In genomic region chr10:16794005-16794404, GRCh38 we compare ENCODE assay signal across 18 cellular contexts. TPM values are rescaled to one million over a fixed set of nuclear protein-coding genes. Genes with fewer than 3 reads are reported as not detected.
A peak's percentile ranks its signal among the peaks of the same experiment; 100 is the strongest.
DNase-seq lines count a peak whose midpoint lies in the region; ATAC-seq and TF ChIP-seq lines count a peak whose summit lies in the region.
"Had no signal": no experiment of that assay in that cellular context is flagged by ENCODE, and none has a peak within 500 bp of the region (broad histone marks: within the 10 kb centered on the region; RNA-seq: fewer than 3 reads in every experiment).

No MANE protein-coding gene starts in this region.

- in situ Hi-C loops in transverse colon (cut with MboI; ENCODE audit: low pct_ligation_motif_present in 1 of 4, low pct_unique_long_range_greater_than_20kb in 1 of 4, low sequenced_read_pairs in 3 of 4): loop anchor here in 2 of 4 donors (25.0 kb wide), 1 partner anchor 907 kb away; no protein-coding TSS in a partner anchor

- H3K27me3 ChIP-seq in CD4-positive, alpha-beta memory T cell (ENCODE audit: insufficient read depth, low read length): no peaks in the 10 kb centered on the region
- H3K27me3 ChIP-seq in colonic mucosa: no peaks in the 10 kb centered on the region
- no peaks in the 10 kb centered on the region for H3K27me3 ChIP-seq in transverse colon
- no peaks in the 10 kb centered on the region for H3K27me3 ChIP-seq in gastroesophageal sphincter
- H3K27me3 ChIP-seq: BLaER1 had no signal

- peak overlapping the region in 4 of 7 donors; percentile 5 to 73 (median 55) for H3K27ac Mint-ChIP-seq in CD4-positive, alpha-beta memory T cell
- peak overlapping the region; percentile 68 for H3K27ac Mint-ChIP-seq in T-helper 17 cell
- H3K27ac Mint-ChIP-seq in nephron progenitor cell: no peak overlapping the region
- H3K27ac Mint-ChIP-seq: B cell; CD4-positive, alpha-beta T cell had no signal

- peaks cover 1% of the 10 kb centered on the region for H3K4me1 ChIP-seq in CD4-positive, alpha-beta memory T cell (ENCODE audit: insufficient read depth, low read length)
- H3K4me1 ChIP-seq in colonic mucosa (no peaks in the 10 kb centered on the region), transverse colon (peaks cover 0 to 22% (median 4%) of the 10 kb centered on the region in 4 donors), gastroesophageal sphincter (peaks cover 0 to 9% (median 4%) of the 10 kb centered on the region in 3 donors)
- H3K4me1 ChIP-seq: BLaER1, Caco-2 had no signal

- peaks cover 14 to 28% (median 24%) of the 10 kb centered on the region in 4 donors for H3K4me1 Mint-ChIP-seq in CD4-positive, alpha-beta memory T cell
- H3K4me1 Mint-ChIP-seq in T-helper 17 cell: peaks cover 22% of the 10 kb centered on the region
- peaks cover 19% of the 10 kb centered on the region for H3K4me1 Mint-ChIP-seq in nephron progenitor cell

- no peak overlapping the region for H3K4me3 ChIP-seq in CD4-positive, alpha-beta memory T cell (ENCODE audit: low read length in 2 of 2)
- H3K4me3 ChIP-seq in colonic mucosa: no peak overlapping the region
- no peak overlapping the region for H3K4me3 ChIP-seq in transverse colon
- no peak overlapping the region for H3K4me3 ChIP-seq in gastroesophageal sphincter
- H3K4me3 ChIP-seq: BLaER1, GM23248 had no signal

- TF ChIP-seq EP300 in transverse colon (IDR thresholded peaks at IDR 0.05; ENCODE audit: low read depth): no peak
- no peak for TF ChIP-seq EP300 in gastroesophageal sphincter (IDR thresholded peaks at IDR 0.05)

- H3K9me3 ChIP-seq in CD4-positive, alpha-beta memory T cell (ENCODE audit: control insufficient read depth in 1 of 2, low read length in 2 of 2): no peaks in the 10 kb centered on the region
- no peaks in the 10 kb centered on the region for H3K9me3 ChIP-seq in T-helper 17 cell (ENCODE audit: control insufficient read depth, low read length, poor library complexity, severe bottlenecking)
- no peaks in the 10 kb centered on the region for H3K9me3 ChIP-seq in colonic mucosa
- H3K9me3 ChIP-seq in transverse colon: no peaks in the 10 kb centered on the region
- no peaks in the 10 kb centered on the region for H3K9me3 ChIP-seq in gastroesophageal sphincter
- H3K9me3 ChIP-seq: Caco-2 had no signal

- no peak overlapping the region for H3K4me3 Mint-ChIP-seq in CD4-positive, alpha-beta memory T cell
- H3K4me3 Mint-ChIP-seq in T-helper 17 cell (no peak overlapping the region), nephron progenitor cell (no peak overlapping the region)
- H3K4me3 Mint-ChIP-seq: B cell; CD4-positive, alpha-beta T cell had no signal

- CTCF ChIA-PET in CD4-positive, alpha-beta memory T cell (lab: Charles Lee; ENCODE audit: partially characterized antibody): interaction anchor here (1.9 kb wide), 1 partner anchor 11 kb away, joined by 6 read pairs; no protein-coding TSS in a partner anchor

- TF ChIP-seq POLR2A in transverse colon (IDR thresholded peaks at IDR 0.05): no peak
- TF ChIP-seq POLR2A in gastroesophageal sphincter (IDR thresholded peaks at IDR 0.05): no peak

- WGBS in transverse colon (ENCODE audit: low coverage in 1 of 2), 2 donors: 81% methylated on average over 1 of the region's 1 CpG; no CpG with 5 or more reads in 1 of the 2 donors
- WGBS in gastroesophageal sphincter (ENCODE audit: low coverage in 1 of 2), 2 donors: 100% methylated on average over 1 of the region's 1 CpG

- ATAC-seq in T-helper 17 cell (no peak), HG02642 (IDR thresholded peaks at IDR 0.05; ENCODE audit: poor library complexity, unreplicated experiment) (no peak), gastroesophageal sphincter (no peak)

- H3K9me3 Mint-ChIP-seq in CD4-positive, alpha-beta memory T cell: no peaks in the 10 kb centered on the region
- H3K9me3 Mint-ChIP-seq in nephron progenitor cell: peaks cover 40% of the 10 kb centered on the region
- H3K9me3 Mint-ChIP-seq: CD4-positive, alpha-beta T cell had no signal

- no peaks in the 10 kb centered on the region for H3K27me3 Mint-ChIP-seq in CD4-positive, alpha-beta memory T cell
- H3K27me3 Mint-ChIP-seq in T-helper 17 cell (no peaks in the 10 kb centered on the region), nephron progenitor cell (ENCODE audit: low read depth, poor library complexity) (no peaks in the 10 kb centered on the region)
- H3K27me3 Mint-ChIP-seq: B cell; CD4-positive, alpha-beta T cell had no signal

- H3K27ac ChIP-seq in CD4-positive, alpha-beta memory T cell (ENCODE audit: low read depth, low read length): no peak overlapping the region
- H3K27ac ChIP-seq in colonic mucosa: peak overlapping the region; percentile 3
- peak overlapping the region; percentile 32 to 45 (median 39) for H3K27ac ChIP-seq in transverse colon
- H3K27ac ChIP-seq in gastroesophageal sphincter: no peak overlapping the region
- H3K27ac ChIP-seq: BLaER1, C4-2B, GM23248 had no signal

- peaks cover 38 to 59% of the 10 kb centered on the region in 2 donors for H3K36me3 Mint-ChIP-seq in CD4-positive, alpha-beta memory T cell
- H3K36me3 Mint-ChIP-seq in T-helper 17 cell (ENCODE audit: low read depth): peaks cover 11% of the 10 kb centered on the region
- H3K36me3 Mint-ChIP-seq in nephron progenitor cell (ENCODE audit: low read depth): peaks cover 71% of the 10 kb centered on the region

- H3K9ac ChIP-seq in colonic mucosa (ENCODE audit: low read depth in 2 of 2, low read length in 2 of 2): no peak overlapping the region
- H3K9ac ChIP-seq: BLaER1, GM23248 had no signal

- DNase-seq in CD4-positive, alpha-beta memory T cell: no peak
- DNase-seq in T-helper 17 cell: no peak
- DNase-seq in colonic mucosa: no peak
- peak; percentile 16 for DNase-seq in transverse colon
- DNase-seq in nephron progenitor cell: no peak
- no peak for DNase-seq in NCI-H526 (lab: John Stamatoyannopoulos, UW)
- DNase-seq: Caco-2; CD4-positive, alpha-beta T cell; DMS153; DND-41; GM23248; H7; HCEC 1CT had no signal

- intact Hi-C loops in CD4-positive, alpha-beta memory T cell (cut with micrococcal nuclease): no loop called here
- intact Hi-C loops in colonic mucosa (cut with DNase I) (no loop called here), transverse colon (cut with DNase I; ENCODE audit: low total_unique reads) (no loop called here)

- TF ChIP-seq CTCF in colonic mucosa (IDR thresholded peaks at IDR 0.05) (no peak), transverse colon (IDR thresholded peaks at IDR 0.05) (no peak), nephron progenitor cell (IDR thresholded peaks at IDR 0.05) (no peak), gastroesophageal sphincter (IDR thresholded peaks at IDR 0.05) (no peak)

- POLR2A ChIA-PET in CD4-positive, alpha-beta memory T cell (lab: Charles Lee; ENCODE audit: partially characterized antibody): interaction anchor here (1.3 to 3.2 kb wide), 2 partner anchors 24 kb away, joined by 3 to 8 read pairs; partner anchors contain the start of gene RSU1

- H3K36me3 ChIP-seq in CD4-positive, alpha-beta memory T cell (ENCODE audit: insufficient read depth, low read length): no peaks in the 10 kb centered on the region
- H3K36me3 ChIP-seq in colonic mucosa: no peaks in the 10 kb centered on the region
- no peaks in the 10 kb centered on the region for H3K36me3 ChIP-seq in transverse colon
- H3K36me3 ChIP-seq in gastroesophageal sphincter: peaks cover 0 to 5% of the 10 kb centered on the region in 2 donors

RNA-seq across cellular contexts. Expression of gene RSU1, which starts 23.2 kb away (rescaled TPM):
- 10 to 100 TPM; 53.6 to 54.7 TPM for total RNA-seq in CD4-positive, alpha-beta memory T cell
- polyA plus RNA-seq in CD4-positive, alpha-beta memory T cell: 100 to 1,000 TPM; 136 to 186 TPM
- total RNA-seq in T-helper 17 cell (10 to 100 TPM; 60.1 to 72.5 TPM), colonic mucosa (10 to 100 TPM; 44.3 to 82.9 TPM), transverse colon (100 to 1,000 TPM in 1 of 4 donors, 10 to 100 TPM in 3; 25.9 to 132 (median 67.0) TPM), gastroesophageal sphincter (100 to 1,000 TPM in 3 of 4 donors, 10 to 100 TPM in 1; 87.0 to 149 (median 117) TPM)

Comparison
In these comparisons a context has a peak if more than half of its experiments do, and no peak if none do; other contexts are left out.
1. H3K27ac ChIP-seq: peak in colonic mucosa (single experiment) and transverse colon (4 of 4); none in CD4-positive, alpha-beta memory T cell (single experiment) and gastroesophageal sphincter (0 of 4).